Comparison of ENCODE assay signal across 8 cellular contexts in genomic region chr13:60164490-60164889, GRCh38. TPM values are rescaled to one million over a fixed set of nuclear protein-coding genes. Genes with fewer than 3 reads are reported as not detected.
DNase-seq lines count a peak whose midpoint lies in the region; ATAC-seq and TF ChIP-seq lines count a peak whose summit lies in the region.

No MANE protein-coding gene starts in this region.

- H2AFZ ChIP-seq in fibroblast of lung (ENCODE audit: low read length), result peak overlapping the region; percentile 81

- TF ChIP-seq CTCF in fibroblast of lung (conservative IDR thresholded peaks at IDR 0.05 in 1 of 2, IDR thresholded peaks at IDR 0.05 in 1 of 2; ENCODE audit: low read depth in 1 of 2, low read length in 2 of 2) (no peak), neutrophil (IDR thresholded peaks at IDR 0.05) (no peak)

- no peaks in the 10 kb centered on the region for H4K20me1 ChIP-seq in fibroblast of lung (ENCODE audit: control insufficient read depth, extremely low read depth, insufficient read depth, low read length)

- H3K27ac ChIP-seq in SJSA1, result peak overlapping the region; percentile 99
- peak overlapping the region; percentile 96 for H3K27ac ChIP-seq in fibroblast of lung (ENCODE audit: insufficient read depth, low read length)
- H3K27ac ChIP-seq in neutrophil, result peak overlapping the region; percentile 47

- H3K79me2 ChIP-seq in fibroblast of lung (ENCODE audit: control insufficient read depth, insufficient read depth, low read length), result peaks cover 40% of the 10 kb centered on the region

- H3K27me3 ChIP-seq in SJSA1 (replicated peaks) (no peaks in the 10 kb centered on the region), fibroblast of lung (ENCODE audit: control insufficient read depth, insufficient read depth, low read length) (no peaks in the 10 kb centered on the region), neutrophil (no peaks in the 10 kb centered on the region)

- ATAC-seq in GM19467 (IDR thresholded peaks at IDR 0.05; ENCODE audit: unreplicated experiment) (no peak), GM18861 (IDR thresholded peaks at IDR 0.05; ENCODE audit: unreplicated experiment) (no peak)

- H3K4me2 ChIP-seq in fibroblast of lung (ENCODE audit: extremely low read depth, insufficient read depth, low read length), result peak overlapping the region; percentile 72

- H3K9me3 ChIP-seq in SJSA1 (replicated peaks) (no peaks in the 10 kb centered on the region), fibroblast of lung (ENCODE audit: control insufficient read depth, insufficient read depth, low read depth, low read length) (no peaks in the 10 kb centered on the region), neutrophil (no peaks in the 10 kb centered on the region)

- DNase-seq in GM03348 (ENCODE audit: low spot score) (peak; percentile 9), SJSA1 (ENCODE audit: low read depth in 1 of 2, low spot score in 2 of 2) (no peak), fibroblast of lung (ENCODE audit: low read depth in 2 of 2) (peak; percentile 29 to 39), NCI-H2171 treated with DMSO at 0.1 percent for 48 hours (lab: John Stamatoyannopoulos, UW) (no peak), NOMO-1 (lab: John Stamatoyannopoulos, UW; ENCODE audit: unreplicated experiment in 2 of 2) (no peak)

- H3K4me1 ChIP-seq in SJSA1 (replicated peaks) (peaks cover 23% of the 10 kb centered on the region), fibroblast of lung (ENCODE audit: control insufficient read depth, extremely low read depth, insufficient read depth, low read length) (no peaks in the 10 kb centered on the region), neutrophil (ENCODE audit: control insufficient read depth in 1 of 2, insufficient read depth in 1 of 2, low read depth in 1 of 2, low read length in 1 of 2) (peaks cover 13 to 17% of the 10 kb centered on the region in 2 experiments)

- H3K4me3 ChIP-seq in SJSA1 (peak overlapping the region; percentile 81), fibroblast of lung (replicated peaks in 1 of 4; ENCODE audit: control extremely low read depth in 1 of 4, insufficient read depth in 1 of 4, low read depth in 3 of 4, low read length in 4 of 4) (peak overlapping the region; percentile 81 to 95 (median 88)), neutrophil (ENCODE audit: low read depth in 1 of 2, low read length in 1 of 2) (peak overlapping the region; percentile 69 to 70)

- H3K9ac ChIP-seq in fibroblast of lung (ENCODE audit: insufficient read depth, low read length), result peak overlapping the region; percentile 72

- H3K36me3 ChIP-seq in SJSA1, result peaks cover 25% of the 10 kb centered on the region
- H3K36me3 ChIP-seq in fibroblast of lung (ENCODE audit: control insufficient read depth, insufficient read depth, low read length), result no peaks in the 10 kb centered on the region
- no peaks in the 10 kb centered on the region for H3K36me3 ChIP-seq in neutrophil

RNA-seq across cellular contexts. Expression of gene DIAPH3, which starts 0.8 kb away (rescaled TPM):
- 33.9 and 44.6 TPM in 2 replicates for total RNA-seq in SJSA1 (2014; rRNA removed; shearing (Covaris generic))
- total RNA-seq in fibroblast of lung, result 1.8 and 5.9 TPM in 2 replicates
- 10.9 and 23.6 TPM in 2 replicates for polyA plus RNA-seq in fibroblast of lung
- 9.1 and 16.6 TPM in 2 replicates for polyA plus RNA-seq in fibroblast of lung (2012)
- 6.9 and 19.4 TPM in 2 replicates for polyA minus RNA-seq in fibroblast of lung (ENCODE audit: low replicate concordance)

Comparison
In these comparisons a context has a peak if more than half of its experiments do, and no peak if none do; other contexts are left out.
1. DNase-seq: peak in GM03348 (single experiment) and fibroblast of lung (2 of 2); none in SJSA1 (0 of 2), NCI-H2171 treated with DMSO at 0.1 percent for 48 hours (single experiment) and NOMO-1 (0 of 2).
2. H3K27ac ChIP-seq: peak in every context shown above with its lines; median percentile 99 in SJSA1; 96 in fibroblast of lung; 47 in neutrophil.
3. Peak in every context shown above with its lines, with median percentiles within 50 percentile points of each other: H3K4me3 ChIP-seq.